27 cellular contexts compared by ENCODE assay signal in genomic region chr13:75307370-75307984, GRCh38.
A peak's percentile ranks its signal among the peaks of the same experiment; 100 is the strongest.
DNase-seq lines count a peak whose midpoint lies in the region; ATAC-seq and TF ChIP-seq lines count a peak whose summit lies in the region.
"Had no signal": no experiment of that assay in that cellular context is flagged by ENCODE, and none has a peak within 500 bp of the region (broad histone marks: within the 10 kb centered on the region; RNA-seq: fewer than 3 reads in every experiment).

No MANE protein-coding gene starts in this region.

- H3K9me3 Mint-ChIP-seq in activated T-cell treated with anti-CD3 and anti-CD28 coated beads, Interleukin-2, amount 50 U/mL, for 24 hours = no peaks in the 10 kb centered on the region
- peaks cover 7 to 9% of the 10 kb centered on the region in 2 donors for H3K9me3 Mint-ChIP-seq in activated T-cell treated with anti-CD3 and anti-CD28 coated beads, Interleukin-2, amount 50 U/mL, for 72 hours
- H3K9me3 Mint-ChIP-seq in HFFc6 = no peaks in the 10 kb centered on the region
- H3K9me3 Mint-ChIP-seq in stimulated activated naive B cell treated with anti-CD40 and anti-IgM and Interleukin-4, amounts not matched to agents 10 μg/mL and 1 μg/mL and 100 μg/mL, for 72 hours = peaks cover 9 to 17% of the 10 kb centered on the region in 2 donors
- no peaks in the 10 kb centered on the region for H3K9me3 Mint-ChIP-seq in CD8-positive, alpha-beta memory T cell
- H3K9me3 Mint-ChIP-seq: activated CD4-positive, alpha-beta memory T cell treated with anti-CD3 and anti-CD28 coated beads for 36 hours; neural progenitor cell had no signal

- H3K27me3 ChIP-seq in CD8-positive, alpha-beta memory T cell (ENCODE audit: insufficient read depth, low read length, poor library complexity, severe bottlenecking) = no peaks in the 10 kb centered on the region
- H3K27me3 ChIP-seq: colonic mucosa, neural progenitor cell, Peyer's patch, right atrium auricular region, SJCRH30, spleen had no signal

- peaks cover 84% of the 10 kb centered on the region for H3K36me3 Mint-ChIP-seq in activated T-cell treated with anti-CD3 and anti-CD28 coated beads, Interleukin-2, amount 50 U/mL, for 24 hours (ENCODE audit: low read depth)
- H3K36me3 Mint-ChIP-seq in activated T-cell treated with anti-CD3 and anti-CD28 coated beads, Interleukin-2, amount 50 U/mL, for 72 hours (ENCODE audit: insufficient read depth in 2 of 2) = peaks cover 20 to 48% of the 10 kb centered on the region in 2 donors
- H3K36me3 Mint-ChIP-seq in HFFc6 (ENCODE audit: low read depth) = peaks cover 21% of the 10 kb centered on the region
- peaks cover 46 to 47% of the 10 kb centered on the region in 2 donors for H3K36me3 Mint-ChIP-seq in stimulated activated naive B cell treated with anti-CD40 and anti-IgM and Interleukin-4, amounts not matched to agents 10 μg/mL and 1 μg/mL and 100 μg/mL, for 72 hours
- peaks cover 4 to 65% (median 35%) of the 10 kb centered on the region in 3 donors for H3K36me3 Mint-ChIP-seq in CD8-positive, alpha-beta memory T cell
- H3K36me3 Mint-ChIP-seq: neural progenitor cell had no signal

- peak overlapping the region; percentile 4 for H3K27ac Mint-ChIP-seq in activated T-cell treated with anti-CD3 and anti-CD28 coated beads, Interleukin-2, amount 50 U/mL, for 24 hours
- H3K27ac Mint-ChIP-seq in activated T-cell treated with anti-CD3 and anti-CD28 coated beads, Interleukin-2, amount 50 U/mL, for 72 hours = no peak overlapping the region
- peak overlapping the region; percentile 20; the same call in 1 of the 2 replicates for H3K27ac Mint-ChIP-seq in HFFc6
- no peak overlapping the region for H3K27ac Mint-ChIP-seq in stimulated activated naive B cell treated with anti-CD40 and anti-IgM and Interleukin-4, amounts not matched to agents 10 μg/mL and 1 μg/mL and 100 μg/mL, for 72 hours
- H3K27ac Mint-ChIP-seq in CD8-positive, alpha-beta memory T cell = no peak overlapping the region
- H3K27ac Mint-ChIP-seq: activated CD4-positive, alpha-beta memory T cell treated with anti-CD3 and anti-CD28 coated beads for 36 hours; memory B cell; neural progenitor cell had no signal

- no peaks in the 10 kb centered on the region for H3K27me3 Mint-ChIP-seq in activated T-cell treated with anti-CD3 and anti-CD28 coated beads, Interleukin-2, amount 50 U/mL, for 24 hours
- no peaks in the 10 kb centered on the region for H3K27me3 Mint-ChIP-seq in activated T-cell treated with anti-CD3 and anti-CD28 coated beads, Interleukin-2, amount 50 U/mL, for 72 hours (ENCODE audit: low read depth)
- H3K27me3 Mint-ChIP-seq in HFFc6 (ENCODE audit: insufficient read depth) = no peaks in the 10 kb centered on the region; the same call in 1 of the 2 replicates
- no peaks in the 10 kb centered on the region for H3K27me3 Mint-ChIP-seq in stimulated activated naive B cell treated with anti-CD40 and anti-IgM and Interleukin-4, amounts not matched to agents 10 μg/mL and 1 μg/mL and 100 μg/mL, for 72 hours
- H3K27me3 Mint-ChIP-seq in CD8-positive, alpha-beta memory T cell = peaks cover 0 to 2% of the 10 kb centered on the region in 2 donors
- H3K27me3 Mint-ChIP-seq: activated CD4-positive, alpha-beta memory T cell treated with anti-CD3 and anti-CD28 coated beads for 36 hours had no signal

- no peak overlapping the region for H3K4me3 ChIP-seq in choroid plexus epithelial cell (ENCODE audit: low read depth, low read length)
- H3K4me3 ChIP-seq in CD8-positive, alpha-beta memory T cell (ENCODE audit: low read length) = no peak overlapping the region
- H3K4me3 ChIP-seq: colonic mucosa, GM12878, neural progenitor cell, Peyer's patch, right atrium auricular region, SJCRH30, spleen had no signal

- H3K4me1 Mint-ChIP-seq in activated T-cell treated with anti-CD3 and anti-CD28 coated beads, Interleukin-2, amount 50 U/mL, for 24 hours (ENCODE audit: low read depth) = peaks cover 66% of the 10 kb centered on the region
- peaks cover 65% of the 10 kb centered on the region for H3K4me1 Mint-ChIP-seq in activated T-cell treated with anti-CD3 and anti-CD28 coated beads, Interleukin-2, amount 50 U/mL, for 72 hours (ENCODE audit: low read depth)
- H3K4me1 Mint-ChIP-seq in HFFc6 (ENCODE audit: low read depth) = peaks cover 16% of the 10 kb centered on the region
- peaks cover 25 to 58% of the 10 kb centered on the region in 2 donors for H3K4me1 Mint-ChIP-seq in stimulated activated naive B cell treated with anti-CD40 and anti-IgM and Interleukin-4, amounts not matched to agents 10 μg/mL and 1 μg/mL and 100 μg/mL, for 72 hours
- H3K4me1 Mint-ChIP-seq in CD8-positive, alpha-beta memory T cell = peaks cover 0 to under 1% (median 0%) of the 10 kb centered on the region in 3 donors

- H3K4me1 ChIP-seq in CD8-positive, alpha-beta memory T cell (ENCODE audit: insufficient read depth, low read length) = no peaks in the 10 kb centered on the region
- H3K4me1 ChIP-seq: colonic mucosa, neural progenitor cell, Peyer's patch, SJCRH30 had no signal

- peaks cover 9% of the 10 kb centered on the region for H3K36me3 ChIP-seq in CD8-positive, alpha-beta memory T cell (ENCODE audit: insufficient read depth, low read length)
- H3K36me3 ChIP-seq: colonic mucosa, neural progenitor cell, Peyer's patch, SJCRH30 had no signal

- H3K27ac ChIP-seq in CD8-positive, alpha-beta memory T cell (ENCODE audit: low read depth, low read length) = no peak overlapping the region
- H3K27ac ChIP-seq: colonic mucosa, KMS-11, neural progenitor cell, Peyer's patch, right atrium auricular region, SJCRH30, spleen had no signal

- POLR2A ChIA-PET in CD8-positive, alpha-beta memory T cell (lab: Charles Lee) = no interaction called here

- TF ChIP-seq CTCF in HFFc6 (IDR thresholded peaks at IDR 0.05) = no peak
- no peak for TF ChIP-seq CTCF in choroid plexus epithelial cell (conservative IDR thresholded peaks at IDR 0.05; ENCODE audit: low read depth, low read length)

- no peak overlapping the region for H3K4me3 Mint-ChIP-seq in activated T-cell treated with anti-CD3 and anti-CD28 coated beads, Interleukin-2, amount 50 U/mL, for 24 hours
- H3K4me3 Mint-ChIP-seq in activated T-cell treated with anti-CD3 and anti-CD28 coated beads, Interleukin-2, amount 50 U/mL, for 72 hours = peak overlapping the region in 1 of 2 donors; percentile 77
- H3K4me3 Mint-ChIP-seq in HFFc6 = peak overlapping the region; percentile 21
- peak overlapping the region; percentile 65 to 71 for H3K4me3 Mint-ChIP-seq in stimulated activated naive B cell treated with anti-CD40 and anti-IgM and Interleukin-4, amounts not matched to agents 10 μg/mL and 1 μg/mL and 100 μg/mL, for 72 hours
- no peak overlapping the region for H3K4me3 Mint-ChIP-seq in CD8-positive, alpha-beta memory T cell
- H3K4me3 Mint-ChIP-seq: activated CD4-positive, alpha-beta memory T cell treated with anti-CD3 and anti-CD28 coated beads for 36 hours; memory B cell; neural progenitor cell had no signal

- no peaks in the 10 kb centered on the region for H3K9me3 ChIP-seq in CD8-positive, alpha-beta memory T cell (ENCODE audit: low read length)
- H3K9me3 ChIP-seq: colonic mucosa, Peyer's patch, right atrium auricular region, SJCRH30, spleen had no signal

- DNase-seq in activated T-cell treated with anti-CD3 and anti-CD28 coated beads, Interleukin-2, amount 50 U/mL, for 24 hours = no peak
- DNase-seq in activated T-cell treated with anti-CD3 and anti-CD28 coated beads, Interleukin-2, amount 50 U/mL, for 72 hours = no peak
- DNase-seq in HFFc6 (peak; percentile 23), choroid plexus epithelial cell (ENCODE audit: low read depth) (peak; percentile 11), NCI-H748 treated with DMSO at 0.1 percent for 48 hours (lab: John Stamatoyannopoulos, UW) (no peak), Ammon's horn (ENCODE audit: low spot score) (no peak)
- no peak for DNase-seq in stimulated activated naive B cell treated with anti-CD40 and anti-IgM and Interleukin-4, amounts not matched to agents 10 μg/mL and 1 μg/mL and 100 μg/mL, for 72 hours
- DNase-seq in CD8-positive, alpha-beta memory T cell = no peak
- DNase-seq: AML-193; anterior cingulate cortex; colonic mucosa; effector memory CD4-positive, alpha-beta T cell; foreskin melanocyte; left colon; NCI-H1417 treated with DMSO at 0.1 percent for 48 hours; NCI-H2081; NCI-H2227 treated with DMSO at 0.1 percent for 48 hours; NCI-H69; Peyer's patch; SJCRH30; spleen had no signal

- CTCF ChIA-PET in CD8-positive, alpha-beta memory T cell (lab: Charles Lee) = no interaction called here

- ATAC-seq in activated T-cell treated with anti-CD3 and anti-CD28 coated beads, Interleukin-2, amount 50 U/mL, for 72 hours (replicated peaks in 1 of 2) = no peak
- no peak for ATAC-seq in stimulated activated naive B cell treated with anti-CD40 and anti-IgM and Interleukin-4, amounts not matched to agents 10 μg/mL and 1 μg/mL and 100 μg/mL, for 72 hours (replicated peaks)
- ATAC-seq: left colon had no signal

Comparison
In these comparisons a context has a peak if more than half of its experiments do, and no peak if none do; other contexts are left out.
1. H3K27ac Mint-ChIP-seq: peak in activated T-cell treated with anti-CD3 and anti-CD28 coated beads, Interleukin-2, amount 50 U/mL, for 24 hours (single experiment) and HFFc6 (single experiment); none in activated T-cell treated with anti-CD3 and anti-CD28 coated beads, Interleukin-2, amount 50 U/mL, for 72 hours (single experiment), stimulated activated naive B cell treated with anti-CD40 and anti-IgM and Interleukin-4, amounts not matched to agents 10 μg/mL and 1 μg/mL and 100 μg/mL, for 72 hours (single experiment) and CD8-positive, alpha-beta memory T cell (0 of 8).
2. DNase-seq: peak in HFFc6 (single experiment) and choroid plexus epithelial cell (single experiment); none in activated T-cell treated with anti-CD3 and anti-CD28 coated beads, Interleukin-2, amount 50 U/mL, for 24 hours (single experiment), activated T-cell treated with anti-CD3 and anti-CD28 coated beads, Interleukin-2, amount 50 U/mL, for 72 hours (0 of 2), stimulated activated naive B cell treated with anti-CD40 and anti-IgM and Interleukin-4, amounts not matched to agents 10 μg/mL and 1 μg/mL and 100 μg/mL, for 72 hours (single experiment), NCI-H748 treated with DMSO at 0.1 percent for 48 hours (single experiment), CD8-positive, alpha-beta memory T cell (0 of 5) and Ammon's horn (single experiment).
3. H3K4me3 Mint-ChIP-seq: peak in HFFc6 (single experiment) and stimulated activated naive B cell treated with anti-CD40 and anti-IgM and Interleukin-4, amounts not matched to agents 10 μg/mL and 1 μg/mL and 100 μg/mL, for 72 hours (2 of 2); none in activated T-cell treated with anti-CD3 and anti-CD28 coated beads, Interleukin-2, amount 50 U/mL, for 24 hours (single experiment) and CD8-positive, alpha-beta memory T cell (0 of 7).